11 cellular contexts compared by ENCODE assay signal in the genomic region with DNA sequence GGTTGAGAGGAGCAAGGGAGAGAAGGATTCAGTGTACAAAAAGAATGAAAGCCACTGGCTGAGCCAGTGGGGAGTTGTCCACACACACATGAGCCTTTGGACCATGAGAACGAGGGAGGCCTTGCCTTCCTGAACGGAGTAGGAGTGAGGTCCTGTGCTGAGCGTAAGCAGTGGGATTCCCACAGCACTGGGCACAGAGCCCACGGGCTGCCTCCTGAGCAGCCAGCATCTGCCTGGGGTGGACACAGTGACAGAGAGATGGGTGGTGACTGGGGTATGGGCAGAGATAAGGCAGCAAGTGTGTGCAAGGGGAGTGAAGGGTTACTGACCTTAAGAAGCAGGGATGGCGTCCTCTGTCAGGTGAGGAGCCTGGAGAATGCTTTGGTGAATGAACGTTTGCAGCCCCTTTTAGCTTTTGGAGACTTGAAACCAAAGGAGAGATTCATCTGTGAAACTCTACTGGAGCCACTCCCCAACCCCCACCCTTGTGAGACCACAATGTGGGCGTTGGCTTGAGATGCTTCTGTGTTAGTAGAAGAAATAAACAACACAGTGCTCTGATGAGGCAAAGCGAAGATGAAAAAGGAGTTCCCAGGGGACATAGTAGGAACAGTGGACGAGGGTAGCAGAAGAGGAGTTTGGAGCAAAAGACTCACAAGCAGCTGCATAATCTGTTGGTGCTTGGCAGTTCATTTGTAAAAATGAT. TPM values are rescaled to one million over a fixed set of nuclear protein-coding genes. Genes with fewer than 3 reads are reported as not detected.
DNase-seq lines count a peak whose midpoint lies in the region; ATAC-seq lines count a peak whose summit lies in the region.
"Had no signal": no experiment of that assay in that cellular context is flagged by ENCODE, and none has a peak within 500 bp of the region (broad histone marks: within the 10 kb centered on the region; RNA-seq: fewer than 3 reads in every experiment).

No MANE protein-coding gene starts in this region.

- no peak overlapping the region for H2AFZ ChIP-seq in Karpas-422 (ENCODE audit: low read length)

- no peaks in the 10 kb centered on the region for H3K9me3 ChIP-seq in Karpas-422 (ENCODE audit: low read length)

- H3K4me3 ChIP-seq in Karpas-422 (ENCODE audit: low read length), result no peak overlapping the region
- H3K4me3 ChIP-seq: lung had no signal

- H3K9me2 ChIP-seq in Karpas-422 (replicated peaks; ENCODE audit: insufficient read depth, low read length), result no peaks in the 10 kb centered on the region

- peaks cover 31% of the 10 kb centered on the region; the same call in 1 of the 2 replicates for H3K79me2 ChIP-seq in Karpas-422 (ENCODE audit: low read length)

- H3K36me3 ChIP-seq in Karpas-422 (ENCODE audit: insufficient read depth, low read length), result peaks cover 63% of the 10 kb centered on the region; the same call in 1 of the 2 replicates

- H3K27ac ChIP-seq in Karpas-422 (ENCODE audit: low read length), result no peak overlapping the region

- peak; percentile 41 for ATAC-seq in GM18861 (IDR thresholded peaks at IDR 0.05; ENCODE audit: unreplicated experiment)
- ATAC-seq in HG03432 (IDR thresholded peaks at IDR 0.05; ENCODE audit: unreplicated experiment), result peak; percentile 46
- no peak for ATAC-seq in esophagus mucosa

- peaks cover 30% of the 10 kb centered on the region for H3K4me1 ChIP-seq in Karpas-422 (ENCODE audit: low read length)

- 0 out of 2 replicates have a peak, but pooled peaks cover 8% of the 10 kb centered on the region for H4K20me1 ChIP-seq in Karpas-422 (ENCODE audit: insufficient read depth, low read depth, low read length)

- no peaks in the 10 kb centered on the region for H3K27me3 ChIP-seq in Karpas-422 (ENCODE audit: low read length)

- DNase-seq in activated T-cell treated with anti-CD3 and anti-CD28 coated beads for 4 hours, result peak; percentile 38
- DNase-seq in stimulated activated CD4-positive, alpha-beta T cell treated with anti-CD3 and anti-CD28 coated beads, Interleukin-2, amount 100 ng/mL, for 24 hours, result peak; percentile 48 to 50
- DNase-seq in Karpas-422, result no peak
- DNase-seq in GM03348 (ENCODE audit: low spot score), result no peak
- DNase-seq in COR-L47 (lab: John Stamatoyannopoulos, UW), result no peak
- DNase-seq: GF-D8, NCI-H2107 had no signal

- no peak overlapping the region for H3K4me2 ChIP-seq in Karpas-422 (ENCODE audit: low read depth, low read length, poor library complexity, severe bottlenecking)

- no peak overlapping the region for H3K9ac ChIP-seq in Karpas-422 (ENCODE audit: low read length)

RNA-seq across cellular contexts. Expression of gene FIGNL1, which starts 56.5 kb away (rescaled TPM):
- 15.9 TPM for total RNA-seq in esophagus mucosa
- 20.9 and 27.8 TPM in 2 replicates for total RNA-seq in Karpas-422 (2014; rRNA removed; shearing (Covaris generic); ENCODE audit: low replicate concordance)

Comparison
In these comparisons a context has a peak if more than half of its experiments do, and no peak if none do; other contexts are left out.
1. DNase-seq: peak in activated T-cell treated with anti-CD3 and anti-CD28 coated beads for 4 hours (single experiment) and stimulated activated CD4-positive, alpha-beta T cell treated with anti-CD3 and anti-CD28 coated beads, Interleukin-2, amount 100 ng/mL, for 24 hours (2 of 2); none in Karpas-422 (single experiment), GM03348 (single experiment) and COR-L47 (single experiment).